Comparison of ENCODE assay signal across 8 cellular contexts in the genomic region with DNA sequence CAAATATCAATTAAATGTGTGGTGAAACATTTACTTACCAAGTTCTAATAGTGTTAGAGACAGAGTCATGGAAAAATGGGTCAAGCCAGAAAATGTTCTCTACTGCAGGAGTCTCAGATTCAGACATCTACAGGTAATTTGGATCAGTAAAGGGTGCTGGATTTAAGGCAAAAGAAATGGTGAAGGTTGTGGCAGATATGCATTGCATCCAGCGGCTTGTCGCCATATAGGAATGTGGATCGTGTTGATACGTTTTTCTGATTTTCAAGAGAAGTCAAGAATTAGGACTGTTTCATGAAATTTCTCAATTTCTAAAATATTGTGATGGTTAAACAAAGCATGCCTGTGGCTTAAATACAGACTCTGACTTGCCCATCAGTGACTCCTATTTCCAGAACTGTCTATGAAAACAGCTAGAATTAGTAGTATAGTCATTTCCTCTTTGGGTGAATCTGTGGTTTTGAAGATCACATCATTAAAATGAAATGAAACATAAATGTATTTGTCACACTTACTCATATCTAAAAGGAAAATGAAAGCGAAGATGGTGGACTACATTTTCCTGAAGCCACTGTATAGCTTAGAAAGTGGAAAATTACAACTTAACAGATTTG.
DNase-seq lines count a peak whose midpoint lies in the region; ATAC-seq lines count a peak whose summit lies in the region.

No MANE protein-coding gene starts in this region.

- peak; percentile 95 for DNase-seq in ELR (ENCODE audit: low read depth)
- peak; percentile 49 for DNase-seq in dermis blood vessel endothelial cell
- DNase-seq in nucleus accumbens (lab: John Stamatoyannopoulos, UW), result no peak
- DNase-seq in NCI-H524 (lab: John Stamatoyannopoulos, UW), result no peak
- DNase-seq in activated CD4-positive, alpha-beta T cell treated with anti-CD3 and anti-CD28 coated beads for 1 hour, result no peak
- DNase-seq in HT-29 (ENCODE audit: low spot score), result no peak

- ATAC-seq in GM21447 (IDR thresholded peaks at IDR 0.05; ENCODE audit: unreplicated experiment), result peak; percentile 97
- peak; percentile 99 for ATAC-seq in HG03565 (IDR thresholded peaks at IDR 0.05; ENCODE audit: unreplicated experiment)

Comparison
In these comparisons a context has a peak if more than half of its experiments do, and no peak if none do; other contexts are left out.
1. DNase-seq: peak in ELR (single experiment) and dermis blood vessel endothelial cell (single experiment); none in nucleus accumbens (0 of 56), NCI-H524 (0 of 2), activated CD4-positive, alpha-beta T cell treated with anti-CD3 and anti-CD28 coated beads for 1 hour (single experiment) and HT-29 (single experiment).